ENCODE assay signal across 13 cellular contexts in genomic region chr20:47949230-47949629, GRCh38.
"Had no signal": no experiment of that assay in that cellular context is flagged by ENCODE, and none has a peak within 500 bp of the region (broad histone marks: within the 10 kb centered on the region; RNA-seq: fewer than 3 reads in every experiment).

No MANE protein-coding gene starts in this region.

- H3K36me3 ChIP-seq: esophagus muscularis mucosa, spleen, stomach, upper lobe of left lung had no signal

- H3K4me1 ChIP-seq: psoas muscle, spleen, upper lobe of left lung had no signal

- H3K27ac ChIP-seq: esophagus muscularis mucosa, psoas muscle, spleen, stomach, testis, upper lobe of left lung had no signal

- DNase-seq: activated CD4-positive, alpha-beta T cell treated with anti-CD3 and anti-CD28 coated beads, Interleukin-2, amount 10 ng/mL, durations not matched to agents 24 days and 14 days; activated CD4-positive, CD25-positive, alpha-beta regulatory T cell; activated CD8-positive, alpha-beta memory T cell treated with anti-CD3 and anti-CD28 coated beads, Interleukin-2, amount 50 U/mL, for 4 hours; activated CD8-positive, alpha-beta T cell treated with anti-CD3 and anti-CD28 coated beads, Interleukin-2, amount 10 ng/mL, durations not matched to agents 7 days and 5 days; activated naive CD8-positive, alpha-beta T cell treated with anti-CD3 and anti-CD28 coated beads for 36 hours; glutamatergic neuron; psoas muscle; spleen; stimulated activated CD4-positive, alpha-beta T cell treated with anti-CD3 and anti-CD28 coated beads, Interleukin-1b, Interleukin-23, amount 100 ng/mL, for 48 hours; stomach; testis; upper lobe of left lung had no signal

- H3K27me3 ChIP-seq: esophagus muscularis mucosa, spleen, testis, upper lobe of left lung had no signal

- H3K9me3 ChIP-seq: esophagus muscularis mucosa, psoas muscle, spleen, stomach, testis, upper lobe of left lung had no signal

- H3K4me3 ChIP-seq: esophagus muscularis mucosa, psoas muscle, spleen, stomach, testis, upper lobe of left lung had no signal
